ENCODE assay signal across 8 cellular contexts in the genomic region with DNA sequence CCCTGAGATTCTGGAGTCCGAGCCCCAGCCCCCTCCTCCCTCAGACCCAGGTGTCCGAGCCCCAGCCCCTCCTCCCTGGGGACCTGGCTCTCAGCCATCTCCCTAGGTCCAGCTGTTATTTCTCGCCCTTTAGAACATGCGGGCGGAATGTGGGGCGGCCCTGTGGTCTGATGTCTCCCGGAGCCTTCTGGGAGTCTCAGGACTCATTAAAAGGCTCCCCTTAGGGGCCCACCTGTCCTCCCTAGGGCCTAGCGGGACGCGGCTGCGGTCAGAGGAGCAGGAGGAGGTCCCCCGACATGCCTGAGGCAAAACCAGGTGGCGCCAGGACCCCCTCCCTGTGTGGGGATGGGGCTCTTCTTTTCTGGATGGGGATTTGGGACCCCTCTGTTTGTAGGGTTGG. TPM values are rescaled to one million over a fixed set of nuclear protein-coding genes. Genes with fewer than 3 reads are reported as not detected.
A peak's percentile ranks its signal among the peaks of the same experiment; 100 is the strongest.
DNase-seq lines count a peak whose midpoint lies in the region; ATAC-seq, FAIRE-seq and TF ChIP-seq lines count a peak whose summit lies in the region.

Gene MYBPC2, plus strand, starts transcription at position 235 of the 400 bp plus-strand sequence. Its CDS starts 62 bp downstream, at position 297.

- peaks cover 52% of the 10 kb centered on the region for H3F3A ChIP-seq in DOHH2 (ENCODE audit: control insufficient read depth, insufficient read depth)

- peaks cover 27% of the 10 kb centered on the region for H3K4me1 Mint-ChIP-seq in osteocyte (ENCODE audit: unreplicated experiment)

- H4K20me1 ChIP-seq in DOHH2 (ENCODE audit: control insufficient read depth, insufficient read depth, low read depth, low read length) (no peaks in the 10 kb centered on the region), H1 (replicated peaks in 1 of 2; ENCODE audit: control insufficient read depth in 1 of 2, insufficient read depth in 2 of 2, low read length in 2 of 2) (no peaks in the 10 kb centered on the region)

- no peak for TF ChIP-seq RAD21 in H1 (IDR thresholded peaks at IDR 0.05 in 1 of 2, conservative IDR thresholded peaks at IDR 0.05 in 1 of 2; ENCODE audit: low read depth in 2 of 2, low read length in 2 of 2)

- H3K9me3 Mint-ChIP-seq in osteocyte (ENCODE audit: unreplicated experiment), result no peaks in the 10 kb centered on the region

- peaks cover 19% of the 10 kb centered on the region for H3K27me3 Mint-ChIP-seq in osteocyte (ENCODE audit: unreplicated experiment)

- no peak for TF ChIP-seq POLR2A in H1 (IDR thresholded peaks at IDR 0.05; ENCODE audit: control extremely low read depth in 1 of 2, low read depth in 2 of 2, low read length in 2 of 2)

- FAIRE-seq in H1 (lab: Jason Lieb, UNC), result no peak

- H3K4me3 ChIP-seq in DOHH2 (ENCODE audit: low read length), result peak within 1 kb of the TSS; percentile 80
- peak within 1 kb of the TSS; percentile 52 to 74 (median 62) for H3K4me3 ChIP-seq in H1 (ENCODE audit: extremely low read depth in 1 of 4, insufficient read depth in 2 of 4, low read depth in 3 of 4, low read length in 4 of 4)

- H3K23me2 ChIP-seq in H1 (ENCODE audit: low read depth, low read length), result peaks cover 3% of the 10 kb centered on the region; the same call in 1 of the 2 replicates

- H3K14ac ChIP-seq in H1 (ENCODE audit: insufficient read length), result no peak within 1 kb of the TSS

- peak within 1 kb of the TSS; percentile 83; the same call in 1 of the 2 replicates for H2AK5ac ChIP-seq in H1 (ENCODE audit: low read depth, low read length)

- peak within 1 kb of the TSS; percentile 98 for H3K18ac ChIP-seq in H1 (ENCODE audit: extremely low read depth, low read length)

- H3K4me3 Mint-ChIP-seq in osteocyte (ENCODE audit: unreplicated experiment), result peak within 1 kb of the TSS; percentile 82

- H3K79me1 ChIP-seq in H1 (ENCODE audit: low read depth, low read length), result no peaks in the 10 kb centered on the region

- peak within 1 kb of the TSS; percentile 14; the same call in 1 of the 2 replicates for H2AFZ ChIP-seq in H1 (ENCODE audit: low read length)

- no peaks in the 10 kb centered on the region for H3K9me2 ChIP-seq in DOHH2 (replicated peaks; ENCODE audit: control insufficient read depth, low read length)

- no peaks in the 10 kb centered on the region for H3K27me3 ChIP-seq in DOHH2 (ENCODE audit: control insufficient read depth, low read length)
- H3K27me3 ChIP-seq in H1 (replicated peaks in 1 of 4; ENCODE audit: control insufficient read depth in 3 of 4, extremely low read depth in 1 of 4, insufficient read depth in 3 of 4, low read length in 3 of 4), result peaks cover 0 to 19% (median 8%) of the 10 kb centered on the region in 4 experiments; a peak in 4 of 7 replicates

- H3K36me3 ChIP-seq in DOHH2 (ENCODE audit: control insufficient read depth, low read length) (peaks cover 43% of the 10 kb centered on the region), H1 (ENCODE audit: control insufficient read depth in 2 of 4, insufficient read depth in 4 of 4, low read length in 3 of 4) (no peaks in the 10 kb centered on the region)

- 30% methylated on average over 12 of the region's 13 CpGs; no CpG with 5 or more reads in 1 of the 2 experiments for WGBS in H1 (ENCODE audit: extremely low coverage in 1 of 2, insufficient coverage in 1 of 2, insufficient read length in 1 of 2, insufficient replicate concordance in 2 of 2, low coverage in 1 of 2, low lambda C conversion rate in 2 of 2, missing lambda C conversion rate in 1 of 2), 2 experiments

- H3K56ac ChIP-seq in H1 (replicated peaks; ENCODE audit: insufficient read length, low read depth, low read length), result no peak within 1 kb of the TSS

- POLR2A ChIA-PET in H1 (lab: Charles Lee; ENCODE audit: partially characterized antibody), result interaction anchor here (0.9 to 2.0 kb wide), 5 partner anchors 11 to 100 kb away, joined by 3 to 8 read pairs (median 3); partner anchors contain the start of gene SPIB

- H2BK120ac ChIP-seq in H1 (replicated peaks; ENCODE audit: low read depth, low read length), result no peak within 1 kb of the TSS

- TF ChIP-seq CTCF in DOHH2 (IDR thresholded peaks at IDR 0.05; ENCODE audit: low read depth, low read length, poor library complexity, severe bottlenecking) (no peak), H1 (IDR thresholded peaks at IDR 0.05; ENCODE audit: control extremely low read depth in 1 of 3, insufficient read depth in 1 of 3, low read depth in 1 of 3, low read length in 3 of 3) (no peak), osteocyte (IDR thresholded peaks at IDR 0.05) (no peak)

- ATAC-seq in GM21423 (IDR thresholded peaks at IDR 0.05; ENCODE audit: unreplicated experiment) (no peak), GM21619 (IDR thresholded peaks at IDR 0.05; ENCODE audit: unreplicated experiment) (no peak)

- H3K9ac ChIP-seq in H1 (replicated peaks in 1 of 4; ENCODE audit: extremely low read depth in 1 of 4, low read depth in 3 of 4, low read length in 3 of 4), result peak within 1 kb of the TSS; percentile 14 to 58 (median 28); a peak in 5 of 7 replicates

- H3K36me3 Mint-ChIP-seq in osteocyte (ENCODE audit: unreplicated experiment), result no peaks in the 10 kb centered on the region

- CTCF ChIA-PET in H1 (lab: Charles Lee; ENCODE audit: partially characterized antibody), result no interaction called here

- H3K27ac Mint-ChIP-seq in osteocyte (ENCODE audit: unreplicated experiment), result peak within 1 kb of the TSS; percentile 63

- DNase-seq in NCI-H146 (lab: John Stamatoyannopoulos, UW) (peak; percentile 74), H1 (ENCODE audit: low read depth in 1 of 2, low spot score in 2 of 2) (no peak), osteocyte (ENCODE audit: extremely low spot score, unreplicated experiment) (no peak), DMS153 treated with DMSO at 0.1 percent for 48 hours (lab: John Stamatoyannopoulos, UW; ENCODE audit: unreplicated experiment) (no peak), NCI-H1105 (lab: John Stamatoyannopoulos, UW) (no peak)

- H4K5ac ChIP-seq in H1 (ENCODE audit: insufficient read length, low read depth, low read length), result peak within 1 kb of the TSS; percentile 87

- H3K4ac ChIP-seq in H1 (replicated peaks; ENCODE audit: insufficient read length, low read depth, low read length), result no peak within 1 kb of the TSS

- H4K91ac ChIP-seq in H1 (replicated peaks; ENCODE audit: insufficient read length, low read length), result peak within 1 kb of the TSS; percentile 68

- H3K79me2 ChIP-seq in DOHH2 (ENCODE audit: control insufficient read depth, low read length) (peaks cover 12% of the 10 kb centered on the region), H1 (ENCODE audit: control insufficient read depth in 1 of 2, insufficient read depth in 2 of 2, low read length in 2 of 2) (no peaks in the 10 kb centered on the region)

- peak within 1 kb of the TSS; percentile 72; the same call in 1 of the 2 replicates for H2BK15ac ChIP-seq in H1 (ENCODE audit: low read length)

- peak within 1 kb of the TSS; percentile 71 for H2BK5ac ChIP-seq in H1 (ENCODE audit: low read depth, low read length)

- peak within 1 kb of the TSS; percentile 89 for H4K8ac ChIP-seq in H1 (ENCODE audit: extremely low read depth, insufficient read depth, low read length)

- H3K9me3 ChIP-seq in DOHH2 (ENCODE audit: control insufficient read depth, insufficient read depth, low read length), result no peaks in the 10 kb centered on the region
- no peaks in the 10 kb centered on the region for H3K9me3 ChIP-seq in H1 (ENCODE audit: insufficient read depth in 2 of 2, low read depth in 1 of 2, low read length in 1 of 2)

- H3K4me1 ChIP-seq in DOHH2 (ENCODE audit: control insufficient read depth, low read length) (peaks cover 80% of the 10 kb centered on the region), H1 (replicated peaks in 1 of 4; ENCODE audit: control insufficient read depth in 3 of 4, insufficient read depth in 4 of 4, low read length in 3 of 4) (peaks cover 2 to 18% (median 13%) of the 10 kb centered on the region in 4 experiments)

- peak within 1 kb of the TSS; percentile 90; the same call in 1 of the 2 replicates for H2BK20ac ChIP-seq in H1 (ENCODE audit: low read length)

- no peak within 1 kb of the TSS for H3K23ac ChIP-seq in H1 (ENCODE audit: insufficient read length)

- peak within 1 kb of the TSS; percentile 84 for H3K4me2 ChIP-seq in DOHH2 (ENCODE audit: low read length)
- H3K4me2 ChIP-seq in H1 (ENCODE audit: insufficient read depth in 1 of 2, low read depth in 2 of 2, low read length in 2 of 2), result peak within 1 kb of the TSS; percentile 70 to 83

- peak within 1 kb of the TSS; percentile 96 for H3K27ac ChIP-seq in DOHH2 (ENCODE audit: low read depth, low read length)
- peak within 1 kb of the TSS; percentile 62 for H3K27ac ChIP-seq in H1 (ENCODE audit: low read depth, low read length)

- TF ChIP-seq EP300 in H1 (IDR thresholded peaks at IDR 0.05; ENCODE audit: borderline replicate concordance in 1 of 2, low read depth in 2 of 2, low read length in 2 of 2), result no peak

- H2BK12ac ChIP-seq in H1 (ENCODE audit: low read depth, low read length), result peak within 1 kb of the TSS; percentile 68; the same call in 1 of the 2 replicates

TF ChIP-seq in H1, 55 proteins besides CTCF, POLR2A, EP300 and RAD21:
- 0 out of 2 replicates have a peak, but pooled peaks have one; percentile 1 for TF ChIP-seq RFX5 (IDR thresholded peaks at IDR 0.05; ENCODE audit: borderline replicate concordance, low read depth, low read length)
- TF ChIP-seq KDM1A (IDR thresholded peaks at IDR 0.05; ENCODE audit: borderline replicate concordance, low read length), result no peak

RNA-seq across cellular contexts. Expression of gene MYBPC2, which starts in this region (rescaled TPM):
- total RNA-seq in H1 (2021; fragmentation: NEBNext Ultra II Directional; extraction: Animal tissue kit (Norgen Biotek cat#: 25700)), result 3.1 and 4.1 TPM in 2 replicates
- 1.8 and 2.7 TPM in 2 replicates for polyA plus RNA-seq in H1 (2011; rRNA removed)
- 3.3 TPM for polyA plus RNA-seq in H1 (2011; cell fraction: cytosol; rRNA removed)
- 8.8 TPM for polyA plus RNA-seq in H1 (2011; cell fraction: nucleus; rRNA removed)
- 1.9 to 7.3 TPM (median 5.3 TPM) in 4 replicates for polyA plus RNA-seq in H1 (2012, experiment 1 of 2)
- polyA plus RNA-seq in H1 (2012, experiment 2 of 2), result 1.5 TPM
- polyA plus RNA-seq in H1 (2013, experiment 1 of 2), result 2.8 TPM
- 3.1 TPM for polyA plus RNA-seq in H1 (2013, experiment 2 of 2)
- 2.0 and 2.5 TPM in 2 replicates for polyA minus RNA-seq in H1 (2011; rRNA and poly(A)+ RNA removed)
- 1.3 TPM for polyA minus RNA-seq in H1 (2011; cell fraction: cytosol; rRNA and poly(A)+ RNA removed)
- polyA minus RNA-seq in H1 (2011; cell fraction: nucleus; rRNA and poly(A)+ RNA removed), result 2.8 TPM
- not detected in 2 replicates for total RNA-seq in osteocyte
